ENCODE assay signal across 1 cellular context in genomic region chr1:184399192-184399847, GRCh38.
TF ChIP-seq lines count a peak whose summit lies in the region.

No MANE protein-coding gene starts in this region.

TF ChIP-seq in WTC11, 78 proteins besides CTCF, POLR2A, EP300 and RAD21 (continued from another document):
- TF ChIP-seq PREB (CRISPR knock-in tag; IDR thresholded peaks at IDR 0.05; ENCODE audit: borderline replicate concordance), result no peak
- TF ChIP-seq ATF3 (CRISPR knock-in tag; conservative IDR thresholded peaks at IDR 0.05), result no peak
- no peak for TF ChIP-seq E2F5 (CRISPR knock-in tag; IDR thresholded peaks at IDR 0.05)
- no peak for TF ChIP-seq TEAD1 (CRISPR knock-in tag; IDR thresholded peaks at IDR 0.05)
- no peak for TF ChIP-seq ZNF416 (CRISPR knock-in tag; IDR thresholded peaks at IDR 0.05)
- TF ChIP-seq IRF2 (CRISPR knock-in tag; IDR thresholded peaks at IDR 0.05; ENCODE audit: borderline replicate concordance, low read depth), result no peak
- TF ChIP-seq GTF2I (CRISPR knock-in tag; conservative IDR thresholded peaks at IDR 0.05), result no peak
- no peak for TF ChIP-seq ATF6 (CRISPR knock-in tag; IDR thresholded peaks at IDR 0.05)
